In genomic region chr16:35134471-35134870, GRCh38 we compare ENCODE assay signal across 22 cellular contexts.
"Had no signal": no experiment of that assay in that cellular context is flagged by ENCODE, and none has a peak within 500 bp of the region (broad histone marks: within the 10 kb centered on the region; RNA-seq: fewer than 3 reads in every experiment).

No MANE protein-coding gene starts in this region.

- H3K4me1 ChIP-seq: heart left ventricle, tibial nerve, vagina had no signal

- H3K27me3 ChIP-seq: heart left ventricle, neutrophil, right lobe of liver, tibial nerve, vagina had no signal

- DNase-seq: activated CD4-positive, alpha-beta memory T cell treated with anti-CD3 and anti-CD28 coated beads for 36 hours; activated CD4-positive, alpha-beta T cell treated with anti-CD3 and anti-CD28 coated beads, Interleukin-2, amount 10 ng/mL, durations not matched to agents 24 days and 14 days; activated CD4-positive, CD25-positive, alpha-beta regulatory T cell treated with anti-CD3 and anti-CD28 coated beads, Interleukin-2, amount 50 U/mL, for 72 hours; activated CD8-positive, alpha-beta memory T cell treated with anti-CD3 and anti-CD28 coated beads, Interleukin-2, amount 50 U/mL, for 48 hours; activated gamma-delta T cell treated with Interleukin-2 at 50 U/mL for 16 hours; activated naive CD8-positive, alpha-beta T cell treated with anti-CD3 and anti-CD28 coated beads, Interleukin-2, amount 50 U/mL, for 24 hours; activated T-cell treated with anti-CD3 and anti-CD28 coated beads, Interleukin-2, amount 50 U/mL, for 24 hours; dermis blood vessel endothelial cell; effector CD8-positive, alpha-beta T cell; erythroblast; heart left ventricle; hypothalamus; left cardiac atrium; naive B cell; nephron progenitor cell; right lobe of liver; stimulated activated CD4-positive, alpha-beta T cell treated with anti-CD3 and anti-CD28 coated beads, Interleukin-2, amount 100 ng/mL, for 48 hours; stimulated activated naive CD4-positive, alpha-beta T cell treated with Interleukin-2 at 50 U/mL for 16 hours; T-helper 2 cell had no signal

- H3K27ac ChIP-seq: heart left ventricle, neutrophil, right lobe of liver, tibial nerve, vagina had no signal

- H3K36me3 ChIP-seq: heart left ventricle, neutrophil, right lobe of liver, tibial nerve, vagina had no signal

- H3K9me3 ChIP-seq: neutrophil, right lobe of liver, vagina had no signal

- ATAC-seq: activated naive CD8-positive, alpha-beta T cell treated with anti-CD3 and anti-CD28 coated beads, Interleukin-2, amount 50 U/mL, for 24 hours; heart left ventricle; left cardiac atrium; right lobe of liver had no signal

- H3K4me3 ChIP-seq: heart left ventricle, right lobe of liver, tibial nerve, vagina had no signal
